7 cellular contexts compared by ENCODE assay signal in the genomic region with DNA sequence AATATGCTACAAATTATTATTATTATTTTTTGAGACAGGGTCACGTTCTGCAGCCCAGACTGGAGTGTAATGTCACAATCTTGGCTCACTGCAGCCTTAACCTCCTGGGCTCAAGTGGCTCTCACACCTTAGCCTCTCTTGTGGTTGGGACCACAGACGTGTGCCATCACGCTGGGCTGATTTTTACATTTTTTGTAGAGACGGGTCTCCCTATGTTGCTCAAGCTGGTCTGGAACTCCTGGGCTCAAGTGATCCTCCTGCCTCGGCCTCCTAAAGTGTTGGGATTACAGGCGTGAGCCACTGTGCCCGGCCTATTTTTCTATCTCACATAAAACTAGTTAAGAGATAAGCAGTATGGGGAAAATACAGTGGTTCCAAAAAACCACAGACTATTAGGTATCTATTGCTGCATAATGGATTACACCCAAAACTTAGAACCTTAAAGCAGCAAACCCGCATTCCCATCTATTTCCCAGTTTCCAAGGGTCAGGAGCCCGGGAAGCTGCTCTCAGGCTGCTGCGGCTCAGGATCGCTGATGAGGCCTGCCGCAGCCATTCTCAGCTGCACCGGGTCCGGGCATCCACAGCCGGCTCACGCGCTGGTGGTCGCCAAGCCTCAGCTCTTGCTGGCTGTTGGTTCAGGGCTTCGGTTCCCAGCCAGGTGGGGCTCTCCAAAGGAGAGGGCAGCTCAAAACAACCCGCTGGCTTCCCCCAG.
A peak's percentile ranks its signal among the peaks of the same experiment; 100 is the strongest.
DNase-seq lines count a peak whose midpoint lies in the region; ATAC-seq and TF ChIP-seq lines count a peak whose summit lies in the region.

No MANE protein-coding gene starts in this region.

- in situ Hi-C loops in HAP-1 (cut with MboI; ENCODE audit: low sequenced_read_pairs): loop anchor here (5.0 to 10.0 kb wide), 3 partner anchors 157 to 460 kb away; no protein-coding TSS in a partner anchor

- H3K27ac Mint-ChIP-seq in glutamatergic neuron (ENCODE audit: unreplicated experiment): peak overlapping the region; percentile 81

- peaks cover 11% of the 10 kb centered on the region for H3K4me1 Mint-ChIP-seq in glutamatergic neuron (ENCODE audit: low read depth, unreplicated experiment)

- TF ChIP-seq POLR2A in spleen (IDR thresholded peaks at IDR 0.05): no peak

- 41 to 57% (median 45%) methylated on average over 16 to 20 of the region's 20 CpGs for WGBS in spleen, 5 donors

- no peaks in the 10 kb centered on the region for H3K36me3 ChIP-seq in HAP-1 (replicated peaks)
- H3K36me3 ChIP-seq in WERI-Rb-1: no peaks in the 10 kb centered on the region
- no peaks in the 10 kb centered on the region for H3K36me3 ChIP-seq in spleen

- H3K27me3 Mint-ChIP-seq in glutamatergic neuron (ENCODE audit: unreplicated experiment): peaks cover 11% of the 10 kb centered on the region

- H3K27me3 ChIP-seq in HAP-1 (ENCODE audit: low read depth) (no peaks in the 10 kb centered on the region), WERI-Rb-1 (ENCODE audit: insufficient read depth, low read depth, severe bottlenecking) (no peaks in the 10 kb centered on the region), spleen (replicated peaks in 1 of 7) (peaks cover 0 to 6% (median 0%) of the 10 kb centered on the region in 7 donors)

- H3K4me3 ChIP-seq in HAP-1 (peak overlapping the region; percentile 52), WERI-Rb-1 (ENCODE audit: low read depth, low read length) (peak overlapping the region; percentile 70), spleen (peak overlapping the region; percentile 60 to 82 (median 72))

- no peak for ATAC-seq in GM18520 (IDR thresholded peaks at IDR 0.05; ENCODE audit: unreplicated experiment)
- ATAC-seq in HG02759 (IDR thresholded peaks at IDR 0.05; ENCODE audit: unreplicated experiment): no peak

- TF ChIP-seq CTCF in WERI-Rb-1 (IDR thresholded peaks at IDR 0.05; ENCODE audit: low read depth, low read length) (no peak), glutamatergic neuron (IDR thresholded peaks at IDR 0.05; ENCODE audit: partially characterized antibody, unreplicated experiment) (no peak), spleen (IDR thresholded peaks at IDR 0.05 in 8 of 11, conservative IDR thresholded peaks at IDR 0.05 in 3 of 11) (no peak)

- H3K27ac ChIP-seq in WERI-Rb-1 (peak overlapping the region; percentile 87), spleen (peak overlapping the region in 1 of 8 donors; percentile 83)

- intact Hi-C loops in spleen (cut with DNase I; ENCODE audit: low total_unique reads): loop anchor here (10.0 kb wide), 2 partner anchors 160 to 460 kb away; no protein-coding TSS in a partner anchor

- no peaks in the 10 kb centered on the region for H3K36me3 Mint-ChIP-seq in glutamatergic neuron (ENCODE audit: unreplicated experiment)

- H3K9me3 ChIP-seq in HAP-1: no peaks in the 10 kb centered on the region
- H3K9me3 ChIP-seq in WERI-Rb-1 (ENCODE audit: severe bottlenecking): no peaks in the 10 kb centered on the region
- H3K9me3 ChIP-seq in spleen: no peaks in the 10 kb centered on the region

- H3K9me3 Mint-ChIP-seq in glutamatergic neuron (ENCODE audit: unreplicated experiment): peaks cover 7% of the 10 kb centered on the region

- H3K4me3 Mint-ChIP-seq in glutamatergic neuron (ENCODE audit: unreplicated experiment): peak overlapping the region; percentile 80

- H3K4me1 ChIP-seq in HAP-1 (peaks cover 10% of the 10 kb centered on the region), spleen (peaks cover 5 to 30% (median 20%) of the 10 kb centered on the region in 6 donors)

- no peak for DNase-seq in HAP-1 (ENCODE audit: low spot score in 2 of 2)
- no peak for DNase-seq in WERI-Rb-1
- DNase-seq in glutamatergic neuron: peak; percentile 65
- peak; percentile 80 for DNase-seq in spleen
- no peak for DNase-seq in activated CD8-positive, alpha-beta memory T cell treated with anti-CD3 and anti-CD28 coated beads, Interleukin-2, amount 50 U/mL, for 48 hours

Comparison
In these comparisons a context has a peak if more than half of its experiments do, and no peak if none do; other contexts are left out.
1. DNase-seq: peak in glutamatergic neuron (single experiment) and spleen (single experiment); none in HAP-1 (0 of 2), WERI-Rb-1 (single experiment) and activated CD8-positive, alpha-beta memory T cell treated with anti-CD3 and anti-CD28 coated beads, Interleukin-2, amount 50 U/mL, for 48 hours (single experiment).
2. Peak in every context shown above with its lines, with median percentiles within 50 percentile points of each other: H3K4me3 ChIP-seq.